Comparison of ENCODE assay signal across 8 cellular contexts in the genomic region with DNA sequence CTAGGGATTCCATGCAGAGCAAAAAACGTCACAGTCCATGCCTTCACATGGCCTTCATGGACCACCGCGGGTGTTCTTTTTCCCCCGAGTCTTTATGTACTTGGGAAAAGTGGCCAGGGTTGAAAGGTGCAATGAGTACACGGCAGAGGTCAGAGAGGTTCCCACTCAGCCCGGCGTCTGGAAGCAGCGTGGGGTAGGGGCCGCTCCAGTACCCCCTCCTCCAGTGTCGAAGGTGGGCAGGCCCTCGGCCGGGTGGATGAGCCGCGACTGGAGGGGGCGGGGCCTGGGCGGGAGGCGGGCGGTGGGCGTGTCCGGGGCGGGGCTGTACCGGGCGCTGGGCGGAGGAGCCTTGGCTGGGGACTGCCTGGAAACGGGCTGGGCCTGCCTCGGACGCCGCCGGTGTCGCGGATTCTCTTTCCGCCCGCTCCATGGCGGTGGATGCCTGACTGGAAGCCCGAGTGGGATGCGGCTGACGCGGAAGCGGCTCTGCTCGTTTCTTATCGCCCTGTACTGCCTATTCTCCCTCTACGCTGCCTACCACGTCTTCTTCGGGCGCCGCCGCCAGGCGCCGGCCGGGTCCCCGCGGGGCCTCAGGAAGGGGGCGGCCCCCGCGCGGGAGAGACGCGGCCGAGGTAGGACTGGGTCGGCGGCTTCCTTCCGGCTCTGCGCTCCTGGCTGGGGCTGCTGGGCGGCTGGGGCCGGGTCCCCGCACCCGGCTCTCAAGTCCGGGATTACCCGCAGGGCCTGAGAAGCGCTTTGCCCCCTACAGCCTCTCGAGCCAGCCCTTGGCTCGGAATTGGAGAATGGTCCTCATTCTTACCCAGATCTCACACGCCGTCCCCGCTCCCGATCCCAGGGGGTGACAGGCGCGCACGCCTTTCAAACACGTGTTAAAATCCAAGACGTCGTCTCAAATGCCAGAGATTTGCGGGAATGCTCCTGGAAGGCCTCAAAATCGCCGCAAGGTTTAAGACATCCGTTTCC. TPM values are rescaled to one million over a fixed set of nuclear protein-coding genes. Genes with fewer than 3 reads are reported as not detected.
DNase-seq lines count a peak whose midpoint lies in the region; ATAC-seq and TF ChIP-seq lines count a peak whose summit lies in the region.

A gene with protein sequence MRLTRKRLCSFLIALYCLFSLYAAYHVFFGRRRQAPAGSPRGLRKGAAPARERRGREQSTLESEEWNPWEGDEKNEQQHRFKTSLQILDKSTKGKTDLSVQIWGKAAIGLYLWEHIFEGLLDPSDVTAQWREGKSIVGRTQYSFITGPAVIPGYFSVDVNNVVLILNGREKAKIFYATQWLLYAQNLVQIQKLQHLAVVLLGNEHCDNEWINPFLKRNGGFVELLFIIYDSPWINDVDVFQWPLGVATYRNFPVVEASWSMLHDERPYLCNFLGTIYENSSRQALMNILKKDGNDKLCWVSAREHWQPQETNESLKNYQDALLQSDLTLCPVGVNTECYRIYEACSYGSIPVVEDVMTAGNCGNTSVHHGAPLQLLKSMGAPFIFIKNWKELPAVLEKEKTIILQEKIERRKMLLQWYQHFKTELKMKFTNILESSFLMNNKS (plus strand): TSS at position 412 of the 984 bp plus-strand sequence. CDS start 52 bp downstream, at position 464.

- H3K27ac ChIP-seq in Peyer's patch (peak within 1 kb of the TSS; percentile 80 to 92 (median 89)), muscle layer of duodenum (ENCODE audit: low read length) (peak within 1 kb of the TSS; percentile 88)

- TF ChIP-seq EP300 in Ishikawa (IDR thresholded peaks at IDR 0.05; ENCODE audit: borderline replicate concordance) = no peak

- peak within 1 kb of the TSS; percentile 69 to 88 (median 80) for H3K4me3 ChIP-seq in Peyer's patch
- H3K4me3 ChIP-seq in muscle layer of duodenum (ENCODE audit: low read depth in 1 of 2, low read length in 2 of 2) = peak within 1 kb of the TSS; percentile 80 to 85

- H3K4me1 ChIP-seq in Peyer's patch (peaks cover 0 to 9% (median 0%) of the 10 kb centered on the region in 4 donors), muscle layer of duodenum (ENCODE audit: control insufficient read depth in 1 of 2, insufficient read depth in 2 of 2, low read length in 2 of 2) (peaks cover 5% of the 10 kb centered on the region in 2 donors)

- DNase-seq in DMS53 treated with DMSO at 0.1 percent for 48 hours (lab: John Stamatoyannopoulos, UW; ENCODE audit: unreplicated experiment) = peak; percentile 83
- DNase-seq in Peyer's patch = peak; percentile 84 to 95 (median 93)
- DNase-seq in activated T-cell treated with anti-CD3 and anti-CD28 coated beads, Interleukin-2, amount 50 U/mL, for 48 hours = peak; percentile 88 to 93
- DNase-seq in stimulated activated CD8-positive, alpha-beta memory T cell treated with anti-CD3 and anti-CD28 coated beads, Interleukin-7, amount 100 ng/mL, for 48 hours (ENCODE audit: extremely low read depth in 1 of 2, low read depth in 1 of 2) = peak; percentile 59 to 64

- H3K27me3 ChIP-seq in Peyer's patch = no peaks in the 10 kb centered on the region
- no peaks in the 10 kb centered on the region for H3K27me3 ChIP-seq in muscle layer of duodenum (ENCODE audit: low read depth, low read length)

- ATAC-seq in GM21619 (IDR thresholded peaks at IDR 0.05; ENCODE audit: unreplicated experiment) = peak; percentile 95
- ATAC-seq in esophagus mucosa = peak; percentile 99

- peak in 3 of 6 experiments; percentile 16 to 34 (median 19) for TF ChIP-seq CTCF in Peyer's patch (IDR thresholded peaks at IDR 0.05)

- TF ChIP-seq POLR2A in Peyer's patch (IDR thresholded peaks at IDR 0.05) = peak in 1 of 2 donors; percentile 69

- H3K36me3 ChIP-seq in Peyer's patch (peaks cover 0 to 15% (median 0%) of the 10 kb centered on the region in 3 donors), muscle layer of duodenum (ENCODE audit: control insufficient read depth in 1 of 2, insufficient read depth in 2 of 2, low read length in 2 of 2) (peaks cover 14 to 19% of the 10 kb centered on the region in 2 donors)

- H3K9me3 ChIP-seq in Peyer's patch (no peaks in the 10 kb centered on the region), muscle layer of duodenum (ENCODE audit: control insufficient read depth in 1 of 2, low read length in 2 of 2) (no peaks in the 10 kb centered on the region)

- TF ChIP-seq RAD21 in Ishikawa (IDR thresholded peaks at IDR 0.05; ENCODE audit: low read depth) = no peak

TF ChIP-seq in Ishikawa, 13 proteins besides CTCF, POLR2A, EP300 and RAD21:
- TF ChIP-seq TEAD4 (IDR thresholded peaks at IDR 0.05) (0 out of 2 replicates have a peak, but pooled peaks have one; percentile 11), FOXM1 (IDR thresholded peaks at IDR 0.05; ENCODE audit: borderline replicate concordance, low read depth) (no peak), CREB1 (IDR thresholded peaks at IDR 0.05; ENCODE audit: low read depth) (no peak), NFIC (IDR thresholded peaks at IDR 0.05) (no peak; the same call in 1 of the 2 replicates), TAF1 (IDR thresholded peaks at IDR 0.05; ENCODE audit: low read depth) (peak; percentile 80), CEBPB (IDR thresholded peaks at IDR 0.05) (no peak; the same call in 1 of the 2 replicates), TCF12 (IDR thresholded peaks at IDR 0.05; ENCODE audit: low read depth) (0 out of 2 replicates have a peak, but pooled peaks have one; percentile 63), ZBTB7A (IDR thresholded peaks at IDR 0.05; ENCODE audit: low read depth) (peak; percentile 94; the same call in 1 of the 2 replicates), YY1 (IDR thresholded peaks at IDR 0.05; ENCODE audit: low read depth) (0 out of 2 replicates have a peak, but pooled peaks have one; percentile 69), EGR1 (IDR thresholded peaks at IDR 0.05) (peak; percentile 39; the same call in 1 of the 2 replicates)
- TF ChIP-seq, protein P1, sequence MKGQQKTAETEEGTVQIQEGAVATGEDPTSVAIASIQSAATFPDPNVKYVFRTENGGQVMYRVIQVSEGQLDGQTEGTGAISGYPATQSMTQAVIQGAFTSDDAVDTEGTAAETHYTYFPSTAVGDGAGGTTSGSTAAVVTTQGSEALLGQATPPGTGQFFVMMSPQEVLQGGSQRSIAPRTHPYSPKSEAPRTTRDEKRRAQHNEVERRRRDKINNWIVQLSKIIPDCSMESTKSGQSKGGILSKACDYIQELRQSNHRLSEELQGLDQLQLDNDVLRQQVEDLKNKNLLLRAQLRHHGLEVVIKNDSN (IDR thresholded peaks at IDR 0.05) = peak; percentile 6; the same call in 1 of the 2 replicates
- TF ChIP-seq, protein P2, sequence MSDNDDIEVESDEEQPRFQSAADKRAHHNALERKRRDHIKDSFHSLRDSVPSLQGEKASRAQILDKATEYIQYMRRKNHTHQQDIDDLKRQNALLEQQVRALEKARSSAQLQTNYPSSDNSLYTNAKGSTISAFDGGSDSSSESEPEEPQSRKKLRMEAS (IDR thresholded peaks at IDR 0.05) = peak; percentile 99
- TF ChIP-seq, protein P3, sequence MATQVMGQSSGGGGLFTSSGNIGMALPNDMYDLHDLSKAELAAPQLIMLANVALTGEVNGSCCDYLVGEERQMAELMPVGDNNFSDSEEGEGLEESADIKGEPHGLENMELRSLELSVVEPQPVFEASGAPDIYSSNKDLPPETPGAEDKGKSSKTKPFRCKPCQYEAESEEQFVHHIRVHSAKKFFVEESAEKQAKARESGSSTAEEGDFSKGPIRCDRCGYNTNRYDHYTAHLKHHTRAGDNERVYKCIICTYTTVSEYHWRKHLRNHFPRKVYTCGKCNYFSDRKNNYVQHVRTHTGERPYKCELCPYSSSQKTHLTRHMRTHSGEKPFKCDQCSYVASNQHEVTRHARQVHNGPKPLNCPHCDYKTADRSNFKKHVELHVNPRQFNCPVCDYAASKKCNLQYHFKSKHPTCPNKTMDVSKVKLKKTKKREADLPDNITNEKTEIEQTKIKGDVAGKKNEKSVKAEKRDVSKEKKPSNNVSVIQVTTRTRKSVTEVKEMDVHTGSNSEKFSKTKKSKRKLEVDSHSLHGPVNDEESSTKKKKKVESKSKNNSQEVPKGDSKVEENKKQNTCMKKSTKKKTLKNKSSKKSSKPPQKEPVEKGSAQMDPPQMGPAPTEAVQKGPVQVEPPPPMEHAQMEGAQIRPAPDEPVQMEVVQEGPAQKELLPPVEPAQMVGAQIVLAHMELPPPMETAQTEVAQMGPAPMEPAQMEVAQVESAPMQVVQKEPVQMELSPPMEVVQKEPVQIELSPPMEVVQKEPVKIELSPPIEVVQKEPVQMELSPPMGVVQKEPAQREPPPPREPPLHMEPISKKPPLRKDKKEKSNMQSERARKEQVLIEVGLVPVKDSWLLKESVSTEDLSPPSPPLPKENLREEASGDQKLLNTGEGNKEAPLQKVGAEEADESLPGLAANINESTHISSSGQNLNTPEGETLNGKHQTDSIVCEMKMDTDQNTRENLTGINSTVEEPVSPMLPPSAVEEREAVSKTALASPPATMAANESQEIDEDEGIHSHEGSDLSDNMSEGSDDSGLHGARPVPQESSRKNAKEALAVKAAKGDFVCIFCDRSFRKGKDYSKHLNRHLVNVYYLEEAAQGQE (IDR thresholded peaks at IDR 0.05; ENCODE audit: low read depth) = no peak; the same call in 1 of the 2 replicates

RNA-seq across cellular contexts. Expression of the gene that starts here (rescaled TPM):
- total RNA-seq in Peyer's patch (10 to 100 TPM in 2 of 4 donors, 1 to 10 TPM in 2; 6.1 to 15.7 (median 8.8) TPM), esophagus mucosa (10.8 TPM)

Comparison
In these comparisons a context has a peak if more than half of its experiments do, and no peak if none do; other contexts are left out.
1. Peak in every context shown above with its lines: DNase-seq, ATAC-seq, H3K4me3 ChIP-seq and H3K27ac ChIP-seq.